ENCODE assay signal across 27 cellular contexts in genomic region chr16:1865902-1866690, GRCh38. TPM values are rescaled to one million over a fixed set of nuclear protein-coding genes. Genes with fewer than 3 reads are reported as not detected.
"Had no signal": no experiment of that assay in that cellular context is flagged by ENCODE, and none has a peak within 500 bp of the region (broad histone marks: within the 10 kb centered on the region; RNA-seq: fewer than 3 reads in every experiment).

No MANE protein-coding gene starts in this region.

- ATAC-seq: activated CD8-positive, alpha-beta T cell treated with anti-CD3 and anti-CD28 coated beads, Interleukin-2, amount 10 ng/mL, durations not matched to agents 7 days and 5 days; activated naive CD4-positive, alpha-beta T cell treated with anti-CD3 and anti-CD28 coated beads, Interleukin-2, amount 50 U/mL, for 72 hours; activated T-helper 17 cell treated with anti-CD3 and anti-CD28 coated beads, Interleukin-2, amount 50 U/mL, for 72 hours; foreskin keratinocyte; naive thymus-derived CD8-positive, alpha-beta T cell; sciatic nerve; stimulated activated naive B cell treated with anti-CD40 and anti-IgM and Interleukin-4, amounts not matched to agents 10 μg/mL and 1 μg/mL and 100 μg/mL, for 72 hours had no signal

- H3K27ac ChIP-seq: foreskin keratinocyte, neural progenitor cell, testis, vagina had no signal

- H2AFZ ChIP-seq: neural progenitor cell had no signal

- H3K9me3 Mint-ChIP-seq: activated naive CD4-positive, alpha-beta T cell treated with anti-CD3 and anti-CD28 coated beads, Interleukin-2, amount 50 U/mL, for 72 hours; activated T-cell treated with anti-CD3 and anti-CD28 coated beads, Interleukin-2, amount 50 U/mL, for 24 hours; activated T-helper 17 cell treated with anti-CD3 and anti-CD28 coated beads, Interleukin-2, amount 50 U/mL, for 72 hours; brain; naive thymus-derived CD8-positive, alpha-beta T cell; neural progenitor cell; stimulated activated naive B cell treated with anti-CD40 and anti-IgM and Interleukin-4, amounts not matched to agents 10 μg/mL and 1 μg/mL and 100 μg/mL, for 72 hours; type B pancreatic cell had no signal

- H3K9me3 ChIP-seq: testis, vagina had no signal

- H3K4me1 ChIP-seq: foreskin keratinocyte, neural progenitor cell, testis had no signal

- H3K36me3 ChIP-seq: neural progenitor cell, vagina had no signal

- H3K4me2 ChIP-seq: neural progenitor cell, smooth muscle cell had no signal

- H3K4me3 Mint-ChIP-seq: activated CD8-positive, alpha-beta T cell treated with anti-CD3 and anti-CD28 coated beads, Interleukin-2, amount 10 ng/mL, durations not matched to agents 7 days and 5 days; activated T-cell treated with anti-CD3 and anti-CD28 coated beads, Interleukin-2, amount 50 U/mL, for 24 hours; activated T-helper 17 cell treated with anti-CD3 and anti-CD28 coated beads, Interleukin-2, amount 50 U/mL, for 72 hours; brain; naive thymus-derived CD8-positive, alpha-beta T cell; neural progenitor cell; stimulated activated naive B cell treated with anti-CD40 and anti-IgM and Interleukin-4, amounts not matched to agents 10 μg/mL and 1 μg/mL and 100 μg/mL, for 72 hours; type B pancreatic cell had no signal

- H3K27ac Mint-ChIP-seq: activated CD8-positive, alpha-beta T cell treated with anti-CD3 and anti-CD28 coated beads, Interleukin-2, amount 10 ng/mL, durations not matched to agents 7 days and 5 days; activated naive CD4-positive, alpha-beta T cell treated with anti-CD3 and anti-CD28 coated beads, Interleukin-2, amount 50 U/mL, for 72 hours; activated T-cell treated with anti-CD3 and anti-CD28 coated beads, Interleukin-2, amount 50 U/mL, for 24 hours; activated T-helper 17 cell treated with anti-CD3 and anti-CD28 coated beads, Interleukin-2, amount 50 U/mL, for 72 hours; brain; naive thymus-derived CD8-positive, alpha-beta T cell; neural progenitor cell; stimulated activated naive B cell treated with anti-CD40 and anti-IgM and Interleukin-4, amounts not matched to agents 10 μg/mL and 1 μg/mL and 100 μg/mL, for 72 hours; type B pancreatic cell had no signal

- H3K9ac ChIP-seq: neural progenitor cell had no signal

- H3K36me3 Mint-ChIP-seq: activated naive CD4-positive, alpha-beta T cell treated with anti-CD3 and anti-CD28 coated beads, Interleukin-2, amount 50 U/mL, for 72 hours; brain; naive thymus-derived CD8-positive, alpha-beta T cell; neural progenitor cell; stimulated activated naive B cell treated with anti-CD40 and anti-IgM and Interleukin-4, amounts not matched to agents 10 μg/mL and 1 μg/mL and 100 μg/mL, for 72 hours; type B pancreatic cell had no signal

- DNase-seq: activated CD4-positive, alpha-beta T cell treated with anti-CD3 and anti-CD28 coated beads for 1 hour; activated CD4-positive, alpha-beta T cell treated with anti-CD3 and anti-CD28 coated beads, Interleukin-2, amount 50 U/mL, for 1 hour; activated CD8-positive, alpha-beta T cell treated with anti-CD3 and anti-CD28 coated beads, Interleukin-2, amount 10 ng/mL, durations not matched to agents 7 days and 5 days; activated T-cell treated with anti-CD3 and anti-CD28 coated beads, Interleukin-2, amount 50 U/mL, for 24 hours; caudate nucleus; effector memory CD4-positive, alpha-beta T cell; foreskin keratinocyte; kidney; naive thymus-derived CD8-positive, alpha-beta T cell; stimulated activated CD4-positive, alpha-beta T cell treated with anti-CD3 and anti-CD28 coated beads, Interleukin-15, amount 100 ng/mL, for 24 hours; stimulated activated naive B cell treated with anti-CD40 and anti-IgM and Interleukin-4, amounts not matched to agents 10 μg/mL and 1 μg/mL and 100 μg/mL, for 72 hours; testis had no signal

- H3K27me3 ChIP-seq: testis, vagina had no signal

- H3K4me1 Mint-ChIP-seq: activated T-helper 17 cell treated with anti-CD3 and anti-CD28 coated beads, Interleukin-2, amount 50 U/mL, for 72 hours; brain; naive thymus-derived CD8-positive, alpha-beta T cell; neural progenitor cell; stimulated activated naive B cell treated with anti-CD40 and anti-IgM and Interleukin-4, amounts not matched to agents 10 μg/mL and 1 μg/mL and 100 μg/mL, for 72 hours had no signal

- H3K4me3 ChIP-seq: lung, neural progenitor cell, smooth muscle cell, testis, vagina had no signal

RNA-seq across cellular contexts. Expression of gene MEIOB, which starts 5.9 kb away (rescaled TPM):
- total RNA-seq: activated CD8-positive, alpha-beta T cell treated with anti-CD3 and anti-CD28 coated beads, Interleukin-2, amount 10 ng/mL, durations not matched to agents 7 days and 5 days; aorta; dermis microvascular lymphatic vessel endothelial cell; naive thymus-derived CD8-positive, alpha-beta T cell; posterior vena cava; sciatic nerve; vagina had no signal

RNA-seq across cellular contexts. Expression of gene HS3ST6, which starts 52.1 kb away (rescaled TPM):
- total RNA-seq: activated CD8-positive, alpha-beta T cell treated with anti-CD3 and anti-CD28 coated beads, Interleukin-2, amount 10 ng/mL, durations not matched to agents 7 days and 5 days; activated naive CD4-positive, alpha-beta T cell treated with anti-CD3 and anti-CD28 coated beads, Interleukin-2, amount 50 U/mL, for 72 hours; activated T-helper 17 cell treated with anti-CD3 and anti-CD28 coated beads, Interleukin-2, amount 50 U/mL, for 72 hours; aorta; dermis microvascular lymphatic vessel endothelial cell; foreskin keratinocyte; glomerular endothelial cell; naive thymus-derived CD8-positive, alpha-beta T cell; omental fat pad; posterior vena cava; renal cortical epithelial cell; sciatic nerve; smooth muscle cell had no signal
